ENCODE assay signal across 7 cellular contexts in the genomic region with DNA sequence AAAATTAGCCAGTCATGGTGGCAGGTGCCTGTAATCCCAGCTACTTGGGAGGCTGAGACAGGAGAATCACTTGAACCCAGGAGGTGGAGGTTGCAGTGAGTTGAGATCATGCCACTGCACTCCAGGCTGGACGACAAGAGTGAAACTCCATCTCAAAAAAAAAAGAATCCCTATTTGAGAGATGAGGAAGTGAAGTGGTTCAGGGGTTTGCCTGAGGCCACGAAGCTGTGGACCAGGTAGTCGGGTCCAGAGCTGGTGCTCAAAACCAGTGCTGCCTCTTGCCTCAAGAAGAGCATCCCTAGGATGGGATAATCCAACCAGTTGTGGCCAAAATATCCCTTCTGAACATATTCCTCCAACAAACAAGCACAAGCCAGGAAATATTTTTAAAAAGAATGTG. TPM values are rescaled to one million over a fixed set of nuclear protein-coding genes. Genes with fewer than 3 reads are reported as not detected.
A peak's percentile ranks its signal among the peaks of the same experiment; 100 is the strongest.
DNase-seq lines count a peak whose midpoint lies in the region; ATAC-seq, FAIRE-seq and TF ChIP-seq lines count a peak whose summit lies in the region.
"Not testable (repeated sequence)": the region's sequence is repeated elsewhere in the genome, so short reads cannot be mapped to it uniquely, and the experiment has no call there.

No MANE protein-coding gene starts in this region.

- H4K20me1 ChIP-seq in OCI-LY3 (ENCODE audit: insufficient read depth, low read length); GM12878 (ENCODE audit: control insufficient read depth, insufficient read depth): not testable (repeated sequence)

- peaks cover 61% of the 10 kb centered on the region for H3K36me3 Mint-ChIP-seq in dendritic cell treated with granulocyte-macrophage colony-stimulating factor and Interleukin-4, amounts not matched to agents 40 ng/mL and 50 ng/mL, for 4 days (ENCODE audit: low read depth)
- H3K36me3 Mint-ChIP-seq in stimulated activated naive B cell treated with anti-CD40 and anti-IgM and Interleukin-4, amounts not matched to agents 10 μg/mL and 1 μg/mL and 100 μg/mL, for 72 hours: peaks cover 39 to 63% of the 10 kb centered on the region in 2 donors

- not testable (repeated sequence) for H3K4me3 Mint-ChIP-seq in dendritic cell treated with granulocyte-macrophage colony-stimulating factor and Interleukin-4, amounts not matched to agents 40 ng/mL and 50 ng/mL, for 4 days; stimulated activated naive B cell treated with anti-CD40 and anti-IgM and Interleukin-4, amounts not matched to agents 10 μg/mL and 1 μg/mL and 100 μg/mL, for 72 hours

- not testable (repeated sequence) for H3K9me3 Mint-ChIP-seq in dendritic cell treated with granulocyte-macrophage colony-stimulating factor and Interleukin-4, amounts not matched to agents 40 ng/mL and 50 ng/mL, for 4 days; stimulated activated naive B cell treated with anti-CD40 and anti-IgM and Interleukin-4, amounts not matched to agents 10 μg/mL and 1 μg/mL and 100 μg/mL, for 72 hours

- CTCF ChIA-PET in GM12878 (lab: Yijun Ruan, JAX): interaction anchor here (0.6 to 1.5 kb wide), 9 partner anchors 8 to 252 kb away, joined by 3 to 4 read pairs (median 3); no protein-coding TSS in a partner anchor

- not testable (repeated sequence) for H3K27me3 ChIP-seq in OCI-LY3 (ENCODE audit: low read depth, low read length); GM12878 (replicated peaks in 1 of 2; ENCODE audit: control insufficient read depth in 2 of 2, insufficient read depth in 2 of 2, low read length in 1 of 2); psoas muscle (ENCODE audit: insufficient read depth in 3 of 3, low read length in 2 of 3); gastrocnemius medialis

- TF ChIP-seq RAD21 in GM12878 (IDR thresholded peaks at IDR 0.05; ENCODE audit: insufficient read depth, low read depth, low read length): not testable (repeated sequence)

- intact Hi-C loops in GM12878 (cut with micrococcal nuclease; ENCODE audit: unreplicated experiment); dendritic cell treated with granulocyte-macrophage colony-stimulating factor and Interleukin-4, amounts not matched to agents 40 ng/mL and 50 ng/mL, for 4 days (cut with micrococcal nuclease); psoas muscle (cut with DNase I); gastrocnemius medialis (cut with DNase I; ENCODE audit: low total_unique reads): not testable (repeated sequence)

- H3K4me2 ChIP-seq in OCI-LY3 (ENCODE audit: low read length): 0 out of 2 replicates have a peak overlapping the region, but pooled peaks have one; percentile 14
- not testable (repeated sequence) for H3K4me2 ChIP-seq in GM12878 (ENCODE audit: control insufficient read depth, insufficient read depth)

- not testable (repeated sequence) for ATAC-seq in GM12878, psoas muscle, gastrocnemius medialis
- peak; percentile 65 to 85 for ATAC-seq in stimulated activated naive B cell treated with anti-CD40 and anti-IgM and Interleukin-4, amounts not matched to agents 10 μg/mL and 1 μg/mL and 100 μg/mL, for 72 hours (replicated peaks)

- SMC1A ChIA-PET in GM12878 (lab: Charles Lee; ENCODE audit: uncharacterized antibody, unreplicated experiment): interaction anchor here (0.6 to 1.3 kb wide), 3 partner anchors 10 to 84 kb away, joined by 3 to 5 read pairs (median 3); no protein-coding TSS in a partner anchor

- H3K9me3 ChIP-seq in OCI-LY3 (ENCODE audit: insufficient read depth, low read length); GM12878 (replicated peaks; ENCODE audit: control insufficient read depth, insufficient read depth, low read length); psoas muscle; gastrocnemius medialis: not testable (repeated sequence)

- POLR2A ChIA-PET in GM12878 (lab: Charles Lee): interaction anchor here (0.6 to 1.4 kb wide), 4 partner anchors 10 to 201 kb away, joined by 3 to 4 read pairs (median 3); no protein-coding TSS in a partner anchor

- not testable (repeated sequence) for H3K27me3 Mint-ChIP-seq in dendritic cell treated with granulocyte-macrophage colony-stimulating factor and Interleukin-4, amounts not matched to agents 40 ng/mL and 50 ng/mL, for 4 days; stimulated activated naive B cell treated with anti-CD40 and anti-IgM and Interleukin-4, amounts not matched to agents 10 μg/mL and 1 μg/mL and 100 μg/mL, for 72 hours

- not testable (repeated sequence) for H3K27ac ChIP-seq in OCI-LY3 (ENCODE audit: low read length); GM12878 (ENCODE audit: control insufficient read depth, insufficient read depth)
- H3K27ac ChIP-seq in psoas muscle: peak overlapping the region; percentile 31
- H3K27ac ChIP-seq in gastrocnemius medialis: peak overlapping the region; percentile 32 to 91 (median 61)

- H3K9ac ChIP-seq in OCI-LY3 (ENCODE audit: low read length); GM12878 (ENCODE audit: control insufficient read depth, insufficient read depth, low read length): not testable (repeated sequence)

- TF ChIP-seq CTCF in OCI-LY3 (IDR thresholded peaks at IDR 0.05; ENCODE audit: low read depth, low read length); GM12878 (IDR thresholded peaks at IDR 0.05 in 2 of 3, conservative IDR thresholded peaks at IDR 0.05 in 1 of 3; ENCODE audit: control insufficient read depth in 2 of 3, extremely low read depth in 1 of 3, insufficient read depth in 1 of 3, low read depth in 3 of 3, low read length in 3 of 3); psoas muscle (IDR thresholded peaks at IDR 0.05); gastrocnemius medialis (IDR thresholded peaks at IDR 0.05 in 4 of 5, conservative IDR thresholded peaks at IDR 0.05 in 1 of 5): not testable (repeated sequence)

- BruUV-seq in GM12878 (replicated peaks; lab: Mats Ljungman, UMichigan): not testable (repeated sequence)

- DNase-seq in GM12891 (ENCODE audit: insufficient read length, low spot score); GM12878 (ENCODE audit: low read depth, low spot score); psoas muscle; gastrocnemius medialis; stimulated activated naive B cell treated with anti-CD40 and anti-IgM and Interleukin-4, amounts not matched to agents 10 μg/mL and 1 μg/mL and 100 μg/mL, for 72 hours: not testable (repeated sequence)

- not testable (repeated sequence) for TF ChIP-seq POLR2A in GM12891 (IDR thresholded peaks at IDR 0.05; ENCODE audit: low read depth, low read length); GM12878 (IDR thresholded peaks at IDR 0.05; ENCODE audit: low read depth, low read length); gastrocnemius medialis (IDR thresholded peaks at IDR 0.05)

- not testable (repeated sequence) for H3K36me3 ChIP-seq in OCI-LY3 (replicated peaks; ENCODE audit: low read depth, low read length); GM12878 (ENCODE audit: control insufficient read depth in 2 of 2, insufficient read depth in 2 of 2, low read length in 1 of 2); gastrocnemius medialis
- H3K36me3 ChIP-seq in psoas muscle (ENCODE audit: insufficient read depth in 1 of 2, low read depth in 1 of 2): peaks cover 3 to 39% of the 10 kb centered on the region in 2 donors

- peak overlapping the region; percentile 56 for H3K27ac Mint-ChIP-seq in dendritic cell treated with granulocyte-macrophage colony-stimulating factor and Interleukin-4, amounts not matched to agents 40 ng/mL and 50 ng/mL, for 4 days
- H3K27ac Mint-ChIP-seq in stimulated activated naive B cell treated with anti-CD40 and anti-IgM and Interleukin-4, amounts not matched to agents 10 μg/mL and 1 μg/mL and 100 μg/mL, for 72 hours: peak overlapping the region; percentile 67

- in situ Hi-C loops in GM12878 (cut with MboI); gastrocnemius medialis (cut with MboI; ENCODE audit: low sequenced_read_pairs in 4 of 4): not testable (repeated sequence)

- not testable (repeated sequence) for FAIRE-seq in GM12891 (lab: Jason Lieb, UNC); GM12878 (lab: Jason Lieb, UNC)

- not testable (repeated sequence) for TF ChIP-seq EP300 in GM12878 (IDR thresholded peaks at IDR 0.05; ENCODE audit: borderline replicate concordance in 1 of 2, control insufficient read depth in 1 of 2, low read depth in 2 of 2, low read length in 2 of 2)

- H3K79me2 ChIP-seq in OCI-LY3 (ENCODE audit: low read length); GM12878 (ENCODE audit: control insufficient read depth, insufficient read depth, low read length): not testable (repeated sequence)

- H3K4me1 Mint-ChIP-seq in dendritic cell treated with granulocyte-macrophage colony-stimulating factor and Interleukin-4, amounts not matched to agents 40 ng/mL and 50 ng/mL, for 4 days (ENCODE audit: low read depth): peaks cover 11% of the 10 kb centered on the region
- H3K4me1 Mint-ChIP-seq in stimulated activated naive B cell treated with anti-CD40 and anti-IgM and Interleukin-4, amounts not matched to agents 10 μg/mL and 1 μg/mL and 100 μg/mL, for 72 hours: not testable (repeated sequence)

- H3K4me1 ChIP-seq in OCI-LY3 (ENCODE audit: low read length) (peaks cover 15% of the 10 kb centered on the region), psoas muscle (peaks cover 28% of the 10 kb centered on the region), gastrocnemius medialis (peaks cover 32 to 56% of the 10 kb centered on the region in 2 donors)
- not testable (repeated sequence) for H3K4me1 ChIP-seq in GM12878 (ENCODE audit: control insufficient read depth, insufficient read depth, low read length)

- H3K4me3 ChIP-seq in OCI-LY3 (ENCODE audit: low read length); GM12878; psoas muscle; gastrocnemius medialis: not testable (repeated sequence)

- RAD21 ChIA-PET in GM12878 (lab: Charles Lee; ENCODE audit: unreplicated experiment): interaction anchor here (0.8 kb wide), 1 partner anchor 245 kb away, joined by 3 read pairs; no protein-coding TSS in a partner anchor

- not testable (repeated sequence) for H2AFZ ChIP-seq in OCI-LY3 (ENCODE audit: low read depth, low read length); GM12878 (ENCODE audit: control insufficient read depth, low read depth, low read length)

- 50% methylated on average over 3 of the region's 3 CpGs for WGBS in GM12878 (ENCODE audit: insufficient coverage, insufficient replicate concordance, low lambda C conversion rate, missing lambda C conversion rate)
- 87 to 90% (median 90%) methylated on average over 3 of the region's 3 CpGs for WGBS in psoas muscle, 3 donors

RNA-seq across cellular contexts. Expression of gene ERN1, which starts 37.7 kb away (rescaled TPM):
- polyA plus RNA-seq in GM12891 (2012; ENCODE audit: low read depth, missing spikeins): 2.2 TPM
- 60.0 and 65.4 TPM in 2 replicates for total RNA-seq in GM12878 (2013; cell fraction: nucleolus; rRNA removed)
- total RNA-seq in GM12878 (2014; rRNA removed): 7.5 and 10.8 TPM in 2 replicates
- total RNA-seq in GM12878 (2014; rRNA removed; fragmentation: Illumina TruSeq; extraction: Trizol): 6.4 and 7.6 TPM in 2 replicates
- 16.8 and 17.1 TPM in 2 replicates for total RNA-seq in GM12878 (2021)
- polyA plus RNA-seq in GM12878 (2011; ENCODE audit: low read depth): 11.6 TPM
- polyA plus RNA-seq in GM12878 (2011; rRNA removed): 6.4 and 7.3 TPM in 2 replicates
- 5.5 and 5.6 TPM in 2 replicates for polyA plus RNA-seq in GM12878 (2011; cell fraction: cytosol; rRNA removed)
- polyA plus RNA-seq in GM12878 (2011; cell fraction: nucleus; rRNA removed): 14.1 and 15.5 TPM in 2 replicates
- polyA plus RNA-seq in GM12878 (2012): 9.2 and 15.8 TPM in 2 replicates
- polyA plus RNA-seq in GM12878 (2014; fragmentation: Illumina TruSeq; extraction: Trizol): 6.5 and 6.7 TPM in 2 replicates
- polyA plus RNA-seq in GM12878 (2014; fragmentation: Nextera tagmentation; extraction: Ambion mirVana): 1 to 10 TPM; 2.6 to 3.4 TPM
- polyA plus RNA-seq in GM12878 (2014; rRNA removed): 7.7 and 10.7 TPM in 2 replicates
- polyA plus RNA-seq in GM12878 (2016; fragmentation: Nextera tagmentation; extraction: Ambion mirVana): 10 to 100 TPM; 17.9 to 19.2 TPM
- 10.5 and 16.0 TPM in 2 replicates for polyA minus RNA-seq in GM12878 (2011; rRNA and poly(A)+ RNA removed)
- 2.0 and 3.5 TPM in 2 replicates for polyA minus RNA-seq in GM12878 (2011; cell fraction: cytosol; rRNA and poly(A)+ RNA removed)
- 10.5 and 17.7 TPM in 2 replicates for polyA minus RNA-seq in GM12878 (2011; cell fraction: nucleus; rRNA and poly(A)+ RNA removed)
- 10 to 100 TPM; 10.6 to 16.6 (median 14.2) TPM for total RNA-seq in psoas muscle
- polyA plus RNA-seq in psoas muscle: 1 to 10 TPM; 2.8 to 7.6 (median 5.4) TPM
- 10 to 100 TPM in 3 of 4 donors, 1 to 10 TPM in 1; 9.7 to 27.5 (median 13.8) TPM for total RNA-seq in gastrocnemius medialis
